ENCODE assay signal across 16 cellular contexts in the genomic region with DNA sequence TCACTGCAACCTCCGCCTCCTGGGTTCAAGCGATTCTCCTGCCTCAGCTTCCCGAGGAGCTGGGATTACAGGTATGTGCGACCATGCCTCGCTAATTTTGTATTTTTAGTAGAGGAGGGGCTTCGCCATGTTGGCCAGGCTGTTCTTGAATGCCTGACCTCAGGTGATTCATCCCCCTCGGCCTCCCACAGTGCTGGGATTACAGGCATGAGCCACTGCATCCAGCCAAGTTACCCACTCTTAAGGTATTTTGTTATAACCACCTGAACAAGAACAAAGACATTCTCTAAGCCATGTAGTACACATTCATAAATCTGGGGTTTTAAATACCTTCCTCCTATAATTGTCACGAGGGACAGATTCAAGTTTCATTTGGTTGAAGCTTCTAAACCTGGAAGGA. TPM values are rescaled to one million over a fixed set of nuclear protein-coding genes. Genes with fewer than 3 reads are reported as not detected.
DNase-seq lines count a peak whose midpoint lies in the region; ATAC-seq and TF ChIP-seq lines count a peak whose summit lies in the region.
"Had no signal": no experiment of that assay in that cellular context is flagged by ENCODE, and none has a peak within 500 bp of the region (broad histone marks: within the 10 kb centered on the region; RNA-seq: fewer than 3 reads in every experiment).

No MANE protein-coding gene starts in this region.

- H3K4me1 Mint-ChIP-seq in neural progenitor cell: peaks cover 3% of the 10 kb centered on the region

- H3K9me3 Mint-ChIP-seq in neural progenitor cell: no peaks in the 10 kb centered on the region

- H3K4me3 ChIP-seq in epithelial cell of proximal tubule (ENCODE audit: low read depth, low read length) (no peak overlapping the region), neural progenitor cell (no peak overlapping the region), thyroid gland (replicated peaks in 1 of 3) (no peak overlapping the region)
- H3K4me3 ChIP-seq: A549 had no signal

- H4K20me1 ChIP-seq in neural progenitor cell (ENCODE audit: low read depth): no peaks in the 10 kb centered on the region

- no peak for TF ChIP-seq CTCF in epithelial cell of proximal tubule (conservative IDR thresholded peaks at IDR 0.05; ENCODE audit: low read depth, low read length)
- no peak for TF ChIP-seq CTCF in neural progenitor cell (IDR thresholded peaks at IDR 0.05)
- TF ChIP-seq CTCF in thyroid gland (IDR thresholded peaks at IDR 0.05): no peak

- H3K27ac ChIP-seq in neural progenitor cell (no peak overlapping the region), thyroid gland (no peak overlapping the region)
- H3K27ac ChIP-seq: A549, C4-2B, HL-60 had no signal

- no peaks in the 10 kb centered on the region for H3K9me3 ChIP-seq in neural progenitor cell (ENCODE audit: low read depth)
- H3K9me3 ChIP-seq in thyroid gland: no peaks in the 10 kb centered on the region
- H3K9me3 ChIP-seq: A549 had no signal

- no peak for TF ChIP-seq POLR2A in thyroid gland (IDR thresholded peaks at IDR 0.05)

- H3K4me2 ChIP-seq in neural progenitor cell: no peak overlapping the region
- H3K4me2 ChIP-seq: A549 had no signal

- H3K27ac Mint-ChIP-seq in neural progenitor cell: peak overlapping the region; percentile 29

- intact Hi-C loops in thyroid gland (cut with DNase I): loop anchor here (10.0 kb wide), 1 partner anchor 78 kb away; the partner anchor contains the start of gene TMEM231

- H3K4me1 ChIP-seq in neural progenitor cell (no peaks in the 10 kb centered on the region), thyroid gland (peaks cover 0 to 5% of the 10 kb centered on the region in 2 donors)
- H3K4me1 ChIP-seq: A549 had no signal

- H3K36me3 ChIP-seq in neural progenitor cell (no peaks in the 10 kb centered on the region), thyroid gland (no peaks in the 10 kb centered on the region)

- H3K9ac ChIP-seq in neural progenitor cell: no peak overlapping the region

- no peaks in the 10 kb centered on the region for H3K27me3 ChIP-seq in neural progenitor cell
- H3K27me3 ChIP-seq in thyroid gland: no peaks in the 10 kb centered on the region

- WGBS in thyroid gland, 2 donors: 76 to 87% methylated on average over 8 of the region's 8 CpGs

- H3K36me3 Mint-ChIP-seq in neural progenitor cell: no peaks in the 10 kb centered on the region

- no peak overlapping the region for H3K4me3 Mint-ChIP-seq in neural progenitor cell

- peaks cover 4% of the 10 kb centered on the region for H3F3A ChIP-seq in neural progenitor cell (ENCODE audit: low read depth)

- no peak for ATAC-seq in GM21717 (IDR thresholded peaks at IDR 0.05; ENCODE audit: unreplicated experiment)

- DNase-seq in Daoy (ENCODE audit: low read depth): peak; percentile 35
- DNase-seq in M059J (ENCODE audit: low read depth): peak; percentile 69
- peak; percentile 56 for DNase-seq in epithelial cell of proximal tubule (ENCODE audit: low read depth)
- DNase-seq in neural progenitor cell (ENCODE audit: low spot score): no peak
- DNase-seq in thyroid gland: no peak
- DNase-seq in amygdala (lab: John Stamatoyannopoulos, UW): no peak
- DNase-seq: DMS 273 treated with DMSO at 0.1 percent for 48 hours, H7, NCI-H1048, NCI-H146, NCI-H2081, NCI-H524 had no signal

- H3K27me3 Mint-ChIP-seq in neural progenitor cell (ENCODE audit: insufficient read depth, low read depth): peaks cover 2% of the 10 kb centered on the region

- H2AFZ ChIP-seq in neural progenitor cell (replicated peaks): no peak overlapping the region

- no peaks in the 10 kb centered on the region for H3K79me2 ChIP-seq in neural progenitor cell (ENCODE audit: low read depth)

RNA-seq across cellular contexts. Expression of gene TMEM170A, which starts 12.3 kb away (rescaled TPM):
- total RNA-seq in Daoy (2014; rRNA removed; shearing (Covaris generic)): 13.1 and 29.1 TPM in 2 replicates
- 17.5 and 27.5 TPM in 2 replicates for total RNA-seq in M059J (2014; rRNA removed; shearing (Covaris generic))
- total RNA-seq in epithelial cell of proximal tubule (17.1 and 28.8 TPM in 2 replicates), neural progenitor cell (ENCODE audit: low replicate concordance) (64.1 and 77.0 TPM in 2 replicates), thyroid gland (10 to 100 TPM; 27.1 to 41.9 (median 30.7) TPM)

RNA-seq across cellular contexts. Expression of gene CHST6, which starts 18.4 kb away (rescaled TPM):
- 0.30 and 0.51 TPM in 2 replicates for total RNA-seq in Daoy (2014; rRNA removed; shearing (Covaris generic))
- 0.98 and 1.4 TPM in 2 replicates for total RNA-seq in M059J (2014; rRNA removed; shearing (Covaris generic))
- total RNA-seq in epithelial cell of proximal tubule (2.2 and 3.0 TPM in 2 replicates), neural progenitor cell (ENCODE audit: low replicate concordance) (6.2 and 12.5 TPM in 2 replicates), thyroid gland (under 1 TPM in 3 of 4 donors, not detected in 1; 0.13 to 0.29 (median 0.22) TPM)

RNA-seq across cellular contexts. Expression of gene CFDP1, which starts 43.5 kb away (rescaled TPM):
- total RNA-seq in Daoy (2014; rRNA removed; shearing (Covaris generic)): 40.6 and 41.9 TPM in 2 replicates
- 91.3 and 111 TPM in 2 replicates for total RNA-seq in M059J (2014; rRNA removed; shearing (Covaris generic))
- 52.2 and 117 TPM in 2 replicates for total RNA-seq in epithelial cell of proximal tubule
- total RNA-seq in neural progenitor cell (ENCODE audit: low replicate concordance): 134 and 159 TPM in 2 replicates
- total RNA-seq in thyroid gland: 10 to 100 TPM; 50.5 to 77.9 (median 60.7) TPM

RNA-seq across cellular contexts. Expression of gene CHST5, which starts 59.1 kb away (rescaled TPM):
- 0.30 TPM in 1 of 2 replicates, not detected in the other for total RNA-seq in Daoy (2014; rRNA removed; shearing (Covaris generic))
- total RNA-seq in M059J (2014; rRNA removed; shearing (Covaris generic)): not detected in 2 replicates
- not detected in 2 replicates for total RNA-seq in epithelial cell of proximal tubule
- total RNA-seq in neural progenitor cell (ENCODE audit: low replicate concordance): 0.37 TPM in 1 of 2 replicates, not detected in the other
- under 1 TPM in 1 of 4 donors, not detected in 3; 0.50 TPM for total RNA-seq in thyroid gland

Comparison
In these comparisons a context has a peak if more than half of its experiments do, and no peak if none do; other contexts are left out.
1. DNase-seq: peak in Daoy (single experiment), M059J (single experiment) and epithelial cell of proximal tubule (single experiment); none in neural progenitor cell (single experiment), thyroid gland (0 of 2) and amygdala (0 of 56).